ENCODE assay signal across 17 cellular contexts in genomic region chr2:96253006-96253405, GRCh38. TPM values are rescaled to one million over a fixed set of nuclear protein-coding genes. Genes with fewer than 3 reads are reported as not detected.
DNase-seq lines count a peak whose midpoint lies in the region; ATAC-seq and TF ChIP-seq lines count a peak whose summit lies in the region.
"Had no signal": no experiment of that assay in that cellular context is flagged by ENCODE, and none has a peak within 500 bp of the region (broad histone marks: within the 10 kb centered on the region; RNA-seq: fewer than 3 reads in every experiment).

No MANE protein-coding gene starts in this region.

- no peak overlapping the region for H3K4me3 Mint-ChIP-seq in stimulated activated effector memory CD8-positive, alpha-beta T cell treated with anti-CD3 and anti-CD28 coated beads, Interleukin-12 subunit alpha, Interleukin-12 subunit beta, amount 100 ng/mL, for 72 hours
- H3K4me3 Mint-ChIP-seq: H9, IgD-negative memory B cell had no signal

- peaks cover 0 to 70% (median 30%) of the 10 kb centered on the region in 9 donors for H3K36me3 ChIP-seq in heart right ventricle
- peaks cover 9 to 25% (median 21%) of the 10 kb centered on the region in 4 donors for H3K36me3 ChIP-seq in liver (ENCODE audit: control insufficient read depth in 4 of 4, insufficient read depth in 3 of 4, low read depth in 1 of 4, low read length in 3 of 4)

- H3K27ac ChIP-seq in heart right ventricle: peak overlapping the region in 9 of 10 donors; percentile 66 to 97 (median 73)
- peak overlapping the region; percentile 28 to 42 for H3K27ac ChIP-seq in liver (ENCODE audit: low read depth in 1 of 2, low read length in 2 of 2)
- H3K27ac ChIP-seq: BLaER1, SJCRH30 had no signal

- no peak overlapping the region for H3K9ac ChIP-seq in liver (ENCODE audit: low read depth in 1 of 2, low read length in 2 of 2)
- H3K9ac ChIP-seq: BLaER1 had no signal

- H3K36me3 Mint-ChIP-seq in stimulated activated effector memory CD8-positive, alpha-beta T cell treated with anti-CD3 and anti-CD28 coated beads, Interleukin-12 subunit alpha, Interleukin-12 subunit beta, amount 100 ng/mL, for 72 hours: peaks cover 69% of the 10 kb centered on the region

- DNase-seq in Right ventricle myocardium superior (no peak), cardiac septum (ENCODE audit: low spot score) (no peak), heart right ventricle (no peak), NCI-H2081 (lab: John Stamatoyannopoulos, UW) (no peak), HUDEP-2 (lab: John Stamatoyannopoulos, UW; ENCODE audit: unreplicated experiment in 76 of 76) (no peak)
- no peak for DNase-seq in stimulated activated effector memory CD8-positive, alpha-beta T cell treated with anti-CD3 and anti-CD28 coated beads, Interleukin-12 subunit alpha, Interleukin-12 subunit beta, amount 100 ng/mL, for 72 hours (ENCODE audit: low spot score in 2 of 2)
- DNase-seq in stimulated activated CD8-positive, alpha-beta memory T cell treated with anti-CD3 and anti-CD28 coated beads, Interleukin-4, amount 100 ng/mL, for 48 hours: no peak
- DNase-seq: 8988T, EL, H9, NCI-H1417 treated with DMSO at 0.1 percent for 48 hours, NCI-H2029, NCI-H524, SJCRH30 had no signal

- H3K27ac Mint-ChIP-seq in stimulated activated effector memory CD8-positive, alpha-beta T cell treated with anti-CD3 and anti-CD28 coated beads, Interleukin-12 subunit alpha, Interleukin-12 subunit beta, amount 100 ng/mL, for 72 hours: peak overlapping the region; percentile 87

- H3K27me3 ChIP-seq in heart right ventricle: no peaks in the 10 kb centered on the region
- no peaks in the 10 kb centered on the region for H3K27me3 ChIP-seq in liver (ENCODE audit: control insufficient read depth in 4 of 4, insufficient read depth in 4 of 4, low read length in 3 of 4)
- H3K27me3 ChIP-seq: BLaER1, SJCRH30 had no signal

- H3K9me3 ChIP-seq in heart right ventricle (no peaks in the 10 kb centered on the region), liver (ENCODE audit: control insufficient read depth in 4 of 4, low read length in 3 of 4) (no peaks in the 10 kb centered on the region)
- H3K9me3 ChIP-seq: BLaER1, SJCRH30 had no signal

- H3K4me1 Mint-ChIP-seq in stimulated activated effector memory CD8-positive, alpha-beta T cell treated with anti-CD3 and anti-CD28 coated beads, Interleukin-12 subunit alpha, Interleukin-12 subunit beta, amount 100 ng/mL, for 72 hours: peaks cover 19% of the 10 kb centered on the region
- H3K4me1 Mint-ChIP-seq: H9 had no signal

- WGBS in heart right ventricle, 2 donors: 75 to 85% methylated on average over 7 of the region's 7 CpGs
- WGBS in liver: 40% methylated on average over 7 of the region's 7 CpGs

- peak; percentile 43 for ATAC-seq in Right ventricle myocardium superior (ENCODE audit: poor library complexity)
- peak in 6 of 8 donors; percentile 23 to 53 (median 36) for ATAC-seq in heart right ventricle
- no peak for ATAC-seq in stimulated activated effector memory CD8-positive, alpha-beta T cell treated with anti-CD3 and anti-CD28 coated beads, Interleukin-12 subunit alpha, Interleukin-12 subunit beta, amount 100 ng/mL, for 72 hours

- H3K4me1 ChIP-seq in heart right ventricle (peaks cover 13 to 93% (median 86%) of the 10 kb centered on the region in 9 donors), liver (ENCODE audit: control insufficient read depth in 4 of 4, insufficient read depth in 4 of 4, low read length in 3 of 4) (peaks cover 2 to 21% (median 14%) of the 10 kb centered on the region in 4 donors)
- H3K4me1 ChIP-seq: SJCRH30 had no signal

- H3K9me3 Mint-ChIP-seq in stimulated activated effector memory CD8-positive, alpha-beta T cell treated with anti-CD3 and anti-CD28 coated beads, Interleukin-12 subunit alpha, Interleukin-12 subunit beta, amount 100 ng/mL, for 72 hours: no peaks in the 10 kb centered on the region
- H3K9me3 Mint-ChIP-seq: H9, IgD-negative memory B cell had no signal

- H3K4me3 ChIP-seq in heart right ventricle: no peak overlapping the region
- no peak overlapping the region for H3K4me3 ChIP-seq in liver (ENCODE audit: low read depth in 1 of 3, low read length in 3 of 3)
- H3K4me3 ChIP-seq: BLaER1, SJCRH30 had no signal

- TF ChIP-seq CTCF in heart right ventricle (IDR thresholded peaks at IDR 0.05): peak in 6 of 9 donors; percentile 5 to 48 (median 22)
- peak; percentile 27 for TF ChIP-seq CTCF in liver (IDR thresholded peaks at IDR 0.05; ENCODE audit: low read depth, low read length, missing input control)

- TF ChIP-seq RAD21 in liver (IDR thresholded peaks at IDR 0.05): peak; percentile 77 to 81

- intact Hi-C loops in Right ventricle myocardium superior (cut with DNase I): no loop called here
- intact Hi-C loops in cardiac septum (cut with DNase I): no loop called here
- intact Hi-C loops in heart right ventricle (cut with DNase I): loop anchor here in 1 of 10 donors (5.0 kb wide), 1 partner anchor 41 kb away; no protein-coding TSS in a partner anchor

TF ChIP-seq in liver, 16 proteins besides CTCF, POLR2A, EP300 and RAD21 (continues in another document):
- TF ChIP-seq NR2F2 (IDR thresholded peaks at IDR 0.05) (no peak), YY1 (IDR thresholded peaks at IDR 0.05) (no peak), HNF4A (conservative IDR thresholded peaks at IDR 0.05) (peak; percentile 82 to 93), EGR1 (IDR thresholded peaks at IDR 0.05; ENCODE audit: low read depth in 2 of 2) (no peak), SP1 (IDR thresholded peaks at IDR 0.05) (peak; percentile 53), TAF1 (conservative IDR thresholded peaks at IDR 0.05) (no peak), FOXA2 (IDR thresholded peaks at IDR 0.05) (no peak), REST (IDR thresholded peaks at IDR 0.05) (no peak), MAX (IDR thresholded peaks at IDR 0.05) (peak; percentile 20), FOXA1 (IDR thresholded peaks at IDR 0.05) (no peak), HNF4G (IDR thresholded peaks at IDR 0.05) (peak; percentile 68), RXRA (IDR thresholded peaks at IDR 0.05) (peak; percentile 46 to 67)
- TF ChIP-seq, protein P1, sequence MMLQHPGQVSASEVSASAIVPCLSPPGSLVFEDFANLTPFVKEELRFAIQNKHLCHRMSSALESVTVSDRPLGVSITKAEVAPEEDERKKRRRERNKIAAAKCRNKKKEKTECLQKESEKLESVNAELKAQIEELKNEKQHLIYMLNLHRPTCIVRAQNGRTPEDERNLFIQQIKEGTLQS (IDR thresholded peaks at IDR 0.05): no peak

RNA-seq across cellular contexts. Expression of gene TMEM127, which starts 12.8 kb away (rescaled TPM):
- total RNA-seq in Right ventricle myocardium superior (67.3 TPM), cardiac septum (92.7 TPM), heart right ventricle (100 to 1,000 TPM in 4 of 10 donors, 10 to 100 TPM in 6; 72.2 to 113 (median 95.1) TPM), liver (10 to 100 TPM; 17.7 to 19.1 TPM)
- polyA plus RNA-seq in heart right ventricle (10 to 100 TPM; 15.2 to 70.6 TPM), liver (10 to 100 TPM; 11.2 to 27.5 TPM)

RNA-seq across cellular contexts. Expression of gene CIAO1, which starts 13.0 kb away (rescaled TPM):
- total RNA-seq in Right ventricle myocardium superior (62.3 TPM), cardiac septum (56.1 TPM), heart right ventricle (10 to 100 TPM; 59.2 to 72.1 (median 64.9) TPM), liver (10 to 100 TPM; 50.6 to 80.4 TPM)
- polyA plus RNA-seq in heart right ventricle (10 to 100 TPM; 22.1 to 59.4 TPM), liver (10 to 100 TPM; 43.0 to 43.3 TPM)

RNA-seq across cellular contexts. Expression of gene STARD7, which starts 44.4 kb away (rescaled TPM):
- total RNA-seq in Right ventricle myocardium superior (179 TPM), cardiac septum (142 TPM), heart right ventricle (100 to 1,000 TPM; 138 to 397 (median 191) TPM), liver (100 to 1,000 TPM in 1 of 2 donors, 10 to 100 TPM in 1; 72.0 to 120 TPM)
- polyA plus RNA-seq in heart right ventricle (100 to 1,000 TPM in 1 of 2 donors, 10 to 100 TPM in 1; 50.8 to 312 TPM), liver (10 to 100 TPM; 42.9 to 47.4 TPM)

RNA-seq across cellular contexts. Expression of gene SNRNP200, which starts 52.3 kb away (rescaled TPM):
- total RNA-seq in Right ventricle myocardium superior: 50.1 TPM
- total RNA-seq in cardiac septum: 62.2 TPM
- 10 to 100 TPM; 56.2 to 70.5 (median 63.6) TPM for total RNA-seq in heart right ventricle
- 10 to 100 TPM; 49.2 to 67.5 TPM for polyA plus RNA-seq in heart right ventricle
- 10 to 100 TPM; 55.9 to 75.2 TPM for total RNA-seq in liver
- 10 to 100 TPM; 28.1 to 39.1 TPM for polyA plus RNA-seq in liver
